8 cellular contexts compared by ENCODE assay signal in genomic region chr6:167047554-167047953, GRCh38. TPM values are rescaled to one million over a fixed set of nuclear protein-coding genes. Genes with fewer than 3 reads are reported as not detected.
DNase-seq lines count a peak whose midpoint lies in the region; ATAC-seq and TF ChIP-seq lines count a peak whose summit lies in the region.

No MANE protein-coding gene starts in this region.

- no peak for TF ChIP-seq CTCF in GM10248 (IDR thresholded peaks at IDR 0.05; ENCODE audit: control extremely low read depth, extremely low read depth, low read depth, missing control alignments)
- no peak for TF ChIP-seq CTCF in coronary artery (IDR thresholded peaks at IDR 0.05)
- no peak for TF ChIP-seq CTCF in H9 (conservative IDR thresholded peaks at IDR 0.05)

- H3K79me2 ChIP-seq in H9 (ENCODE audit: insufficient read depth, low read length), result no peaks in the 10 kb centered on the region

- no peak overlapping the region for H2AFZ ChIP-seq in H9 (ENCODE audit: low read length)

- H4K8ac ChIP-seq in H9 (replicated peaks; ENCODE audit: insufficient read length, low read depth, low read length), result no peak overlapping the region

- no peak overlapping the region for H4K91ac ChIP-seq in H9 (ENCODE audit: insufficient read length, low read depth, low read length)

- H3K27ac ChIP-seq in coronary artery (no peak overlapping the region), H9 (ENCODE audit: insufficient read length, low read depth, low read length) (no peak overlapping the region)

- no peaks in the 10 kb centered on the region for H3K4me1 ChIP-seq in H9 (ENCODE audit: insufficient read depth, low read length)

- H3K4me3 ChIP-seq in coronary artery, result no peak overlapping the region

- peaks cover 2 to 4% of the 10 kb centered on the region in 2 experiments; a peak in 1 of 4 replicates for H3K4me1 Mint-ChIP-seq in H9

- H3K18ac ChIP-seq in H9 (ENCODE audit: insufficient read length, low read depth, low read length), result no peak overlapping the region

- H4K20me1 ChIP-seq in H9 (ENCODE audit: control insufficient read depth, insufficient read depth, insufficient read length), result no peaks in the 10 kb centered on the region

- H3T11ph ChIP-seq in H9 (ENCODE audit: low read length), result no peak overlapping the region

- no peaks in the 10 kb centered on the region for H3K27me3 Mint-ChIP-seq in H9 (ENCODE audit: low read depth)

- no peak overlapping the region for H3K4ac ChIP-seq in H9 (ENCODE audit: low read depth, low read length)

- H3K4me3 Mint-ChIP-seq in H9, result no peak overlapping the region

- no peak overlapping the region for H2BK12ac ChIP-seq in H9 (ENCODE audit: insufficient read length, low read depth, low read length)

- ATAC-seq in GM21526 (IDR thresholded peaks at IDR 0.05; ENCODE audit: low FRiP score, unreplicated experiment), result peak; percentile 76

- H3K9ac ChIP-seq in H9 (ENCODE audit: extremely low read depth, insufficient read length, low read length), result no peak overlapping the region

- WGBS in H9 (ENCODE audit: extremely low coverage, insufficient read length, low lambda C conversion rate), result no CpG with 5 or more reads among the region's 10 CpGs

- H3K36me3 Mint-ChIP-seq in H9 (ENCODE audit: insufficient read depth in 1 of 3, low read depth in 3 of 3), result peaks cover 0 to 8% (median 0%) of the 10 kb centered on the region in 3 experiments; a peak in 1 of 7 replicates

- POLR2A ChIA-PET in GM10248 (lab: Yijun Ruan, JAX), result interaction anchor here (0.6 to 1.2 kb wide), 2 partner anchors 44 to 47 kb away, joined by 3 to 5 read pairs; no protein-coding TSS in a partner anchor

- H4K5ac ChIP-seq in H9 (ENCODE audit: insufficient read length, low read depth, low read length), result no peak overlapping the region

- CTCF ChIA-PET in GM10248 (lab: Yijun Ruan, JAX), result interaction anchor here (0.7 to 2.8 kb wide), 20 partner anchors 9 to 96 kb away, joined by 3 to 13 read pairs (median 3); partner anchors contain the start of gene CEP43

- H2BK20ac ChIP-seq in H9 (ENCODE audit: low read depth, low read length, poor library complexity, severe bottlenecking), result no peak overlapping the region

- no peak overlapping the region for H3K4me2 ChIP-seq in H9 (ENCODE audit: insufficient read depth, insufficient read length, low read length)

- no peak overlapping the region for H2BK15ac ChIP-seq in H9 (ENCODE audit: low read depth, low read length)

- no peak overlapping the region for H3K56ac ChIP-seq in H9 (ENCODE audit: insufficient read length, low read depth, low read length)

- no peak overlapping the region; a peak in 1 of 7 replicates for H3K27ac Mint-ChIP-seq in H9

- no peaks in the 10 kb centered on the region for H3K27me3 ChIP-seq in H9 (ENCODE audit: insufficient read depth, low read length)

- H3K23ac ChIP-seq in H9 (ENCODE audit: insufficient read length, low read depth, low read length), result no peak overlapping the region

- no peaks in the 10 kb centered on the region for H3K23me2 ChIP-seq in H9 (ENCODE audit: insufficient read length, low read depth, low read length, poor library complexity, severe bottlenecking)

- H2BK5ac ChIP-seq in H9 (ENCODE audit: insufficient read length, low read length), result no peak overlapping the region

- DNase-seq in GM10248 (ENCODE audit: extremely low spot score) (peak; percentile 79), KG1 (lab: John Stamatoyannopoulos, UW) (peak; percentile 49), coronary artery (ENCODE audit: low spot score) (no peak), H9 (no peak), AG20443 (ENCODE audit: low spot score) (no peak)
- peak; percentile 47 for DNase-seq in activated T-helper 9 cell treated with anti-CD3 and anti-CD28 coated beads, Interleukin-2, amount 50 U/mL, for 16 hours (ENCODE audit: low read depth)
- DNase-seq in stimulated activated CD4-positive, alpha-beta T cell treated with anti-CD3 and anti-CD28 coated beads, TNF-alpha, amount 100 ng/mL, for 48 hours (ENCODE audit: low read depth in 3 of 3), result peak; percentile 27 to 44 (median 44)

- H2AK5ac ChIP-seq in H9 (ENCODE audit: insufficient read length, low read length), result no peak overlapping the region

- no peak overlapping the region for H3K14ac ChIP-seq in H9 (ENCODE audit: insufficient read depth, low read length)

- H3K9me3 Mint-ChIP-seq in H9, result no peaks in the 10 kb centered on the region

- H2BK120ac ChIP-seq in H9 (ENCODE audit: low read depth, low read length, poor library complexity, severe bottlenecking), result no peak overlapping the region

- no peaks in the 10 kb centered on the region for H3K9me3 ChIP-seq in H9 (ENCODE audit: control insufficient read depth, low read depth, low read length)

- H3K79me1 ChIP-seq in H9 (ENCODE audit: insufficient read depth, low read depth, low read length, poor library complexity, severe bottlenecking), result no peaks in the 10 kb centered on the region

RNA-seq across cellular contexts. Expression of gene CEP43, which starts 48.4 kb away (rescaled TPM):
- total RNA-seq in H9 (2021), result 33.6 and 35.4 TPM in 2 replicates

Comparison
In these comparisons a context has a peak if more than half of its experiments do, and no peak if none do; other contexts are left out.
1. DNase-seq: peak in GM10248 (single experiment), KG1 (single experiment), activated T-helper 9 cell treated with anti-CD3 and anti-CD28 coated beads, Interleukin-2, amount 50 U/mL, for 16 hours (single experiment) and stimulated activated CD4-positive, alpha-beta T cell treated with anti-CD3 and anti-CD28 coated beads, TNF-alpha, amount 100 ng/mL, for 48 hours (3 of 3); none in coronary artery (single experiment), H9 (single experiment) and AG20443 (single experiment).